8 cellular contexts compared by ENCODE assay signal in the genomic region with DNA sequence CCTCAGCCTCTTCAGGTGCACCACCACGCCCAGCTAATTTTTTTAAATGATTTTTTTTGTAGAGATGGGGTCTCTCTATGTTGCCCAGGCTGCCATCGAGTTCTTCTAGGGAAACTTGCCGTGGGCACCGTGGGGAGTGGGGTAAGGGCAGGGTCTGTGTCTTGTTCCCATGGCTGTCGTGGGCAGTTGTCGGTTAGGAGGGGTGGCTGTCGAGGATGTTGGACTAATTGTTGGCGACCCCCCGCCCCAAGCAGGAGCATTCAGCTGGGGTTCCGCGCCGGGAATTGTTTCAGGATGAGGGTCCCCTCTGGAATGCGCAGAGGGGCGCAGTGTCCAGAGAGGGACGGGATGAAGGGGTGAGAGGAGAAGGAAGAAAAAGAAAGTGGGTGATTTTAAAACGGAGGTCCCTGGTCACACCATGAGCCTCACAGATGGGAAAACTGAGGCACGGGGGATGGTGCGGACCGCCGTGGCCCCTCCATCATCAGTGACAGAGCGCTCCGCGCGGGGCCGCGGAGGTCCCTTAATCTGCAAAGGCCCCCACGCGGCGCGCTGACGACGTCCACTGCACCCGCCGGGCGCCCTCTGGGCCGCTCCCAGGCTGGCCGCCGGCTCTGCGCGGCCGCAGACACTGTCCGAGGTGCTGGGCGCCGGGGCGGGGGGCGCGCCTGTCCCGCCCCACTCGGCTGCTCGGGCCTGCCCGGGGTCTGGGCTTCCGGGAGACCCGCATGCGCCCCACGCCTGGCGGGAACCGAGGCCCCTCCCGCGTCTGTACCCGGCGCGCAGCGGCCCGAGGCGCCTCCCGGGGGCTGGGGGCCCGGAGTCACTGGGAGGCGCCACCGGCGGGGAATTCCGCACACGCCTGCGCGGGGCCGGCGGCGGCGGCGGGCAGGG. TPM values are rescaled to one million over a fixed set of nuclear protein-coding genes. Genes with fewer than 3 reads are reported as not detected.
DNase-seq lines count a peak whose midpoint lies in the region; ATAC-seq and TF ChIP-seq lines count a peak whose summit lies in the region.

No MANE protein-coding gene starts in this region.

- peaks cover 3 to 11% of the 10 kb centered on the region in 2 donors for H3K36me3 Mint-ChIP-seq in stimulated activated naive B cell treated with anti-CD40 and anti-IgM and Interleukin-4, amounts not matched to agents 10 μg/mL and 1 μg/mL and 100 μg/mL, for 72 hours

- no peaks in the 10 kb centered on the region for H3K9me3 Mint-ChIP-seq in stimulated activated naive B cell treated with anti-CD40 and anti-IgM and Interleukin-4, amounts not matched to agents 10 μg/mL and 1 μg/mL and 100 μg/mL, for 72 hours

- H3K9me3 ChIP-seq in mucosa of stomach (ENCODE audit: control insufficient read depth, low read length) = no peaks in the 10 kb centered on the region

- DNase-seq in Daoy (ENCODE audit: low read depth) (peak; percentile 75), NCI-H774 (lab: John Stamatoyannopoulos, UW) (peak; percentile 81), activated T-cell treated with anti-CD3 and anti-CD28 coated beads for 48 hours (ENCODE audit: low read depth) (peak; percentile 80), erythroblast (lab: John Stamatoyannopoulos, UW) (peak; percentile 81 to 89), Ammon's horn (ENCODE audit: low spot score) (no peak)
- peak; percentile 64 for DNase-seq in stimulated activated naive B cell treated with anti-CD40 and anti-IgM and Interleukin-4, amounts not matched to agents 10 μg/mL and 1 μg/mL and 100 μg/mL, for 72 hours

- H3K27ac Mint-ChIP-seq in stimulated activated naive B cell treated with anti-CD40 and anti-IgM and Interleukin-4, amounts not matched to agents 10 μg/mL and 1 μg/mL and 100 μg/mL, for 72 hours = peak overlapping the region; percentile 97

- no peak overlapping the region for H3K4me3 ChIP-seq in mucosa of stomach (ENCODE audit: low read length)

- H3K4me3 Mint-ChIP-seq in stimulated activated naive B cell treated with anti-CD40 and anti-IgM and Interleukin-4, amounts not matched to agents 10 μg/mL and 1 μg/mL and 100 μg/mL, for 72 hours = peak overlapping the region; percentile 87 to 98

- peak overlapping the region; percentile 63 for H3K9ac ChIP-seq in mucosa of stomach (ENCODE audit: low read length)

- ATAC-seq in HG02571 (IDR thresholded peaks at IDR 0.05; ENCODE audit: unreplicated experiment) = peak; percentile 41
- peak; percentile 53 to 66 for ATAC-seq in stimulated activated naive B cell treated with anti-CD40 and anti-IgM and Interleukin-4, amounts not matched to agents 10 μg/mL and 1 μg/mL and 100 μg/mL, for 72 hours (replicated peaks)

- H3K27me3 ChIP-seq in mucosa of stomach (ENCODE audit: control insufficient read depth, insufficient read depth, low read length) = no peaks in the 10 kb centered on the region

- H3K4me1 Mint-ChIP-seq in stimulated activated naive B cell treated with anti-CD40 and anti-IgM and Interleukin-4, amounts not matched to agents 10 μg/mL and 1 μg/mL and 100 μg/mL, for 72 hours = peaks cover 45 to 75% of the 10 kb centered on the region in 2 donors

- H3K4me1 ChIP-seq in mucosa of stomach (ENCODE audit: control insufficient read depth, insufficient read depth, low read length) = peaks cover 41% of the 10 kb centered on the region

- peak; percentile 61 for TF ChIP-seq POLR2A in erythroblast (IDR thresholded peaks at IDR 0.05; ENCODE audit: low read length)

- no peaks in the 10 kb centered on the region for H3K27me3 Mint-ChIP-seq in stimulated activated naive B cell treated with anti-CD40 and anti-IgM and Interleukin-4, amounts not matched to agents 10 μg/mL and 1 μg/mL and 100 μg/mL, for 72 hours

- H3K36me3 ChIP-seq in mucosa of stomach (ENCODE audit: control insufficient read depth, insufficient read depth, low read length) = no peaks in the 10 kb centered on the region

RNA-seq across cellular contexts. Expression of a gene that starts 0.8 kb away (rescaled TPM):
- 19.0 and 22.2 TPM in 2 replicates for total RNA-seq in Daoy (2014; rRNA removed; shearing (Covaris generic))

RNA-seq across cellular contexts. Expression of a gene that starts 39.7 kb away (rescaled TPM):
- total RNA-seq in Daoy (2014; rRNA removed; shearing (Covaris generic)) = 0.69 and 1.9 TPM in 2 replicates

RNA-seq across cellular contexts. Expression of a gene that starts 39.8 kb away (rescaled TPM):
- total RNA-seq in Daoy (2014; rRNA removed; shearing (Covaris generic)) = 2.1 and 2.4 TPM in 2 replicates
